Comparison of ENCODE assay signal across 9 cellular contexts in the genomic region with DNA sequence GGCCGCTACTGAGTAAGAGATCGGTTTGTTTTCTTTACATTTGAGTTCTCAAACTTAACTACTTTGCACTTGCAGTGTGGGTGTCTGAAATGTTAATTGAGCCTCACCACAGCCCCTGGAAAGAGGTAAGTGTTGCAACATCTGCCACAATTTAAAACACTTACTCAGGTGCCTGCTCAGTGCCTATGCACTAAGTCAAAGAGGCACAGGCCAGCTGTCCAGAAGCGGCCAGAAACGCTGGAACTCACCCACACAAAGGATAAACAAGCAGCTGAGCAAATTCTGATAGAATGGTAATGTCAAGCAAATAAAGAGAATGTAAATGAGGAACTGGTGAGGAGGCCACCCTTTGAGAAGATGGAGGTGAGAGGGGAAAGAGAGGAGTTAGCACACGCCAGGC.
DNase-seq lines count a peak whose midpoint lies in the region; ATAC-seq lines count a peak whose summit lies in the region.
"Had no signal": no experiment of that assay in that cellular context is flagged by ENCODE, and none has a peak within 500 bp of the region (broad histone marks: within the 10 kb centered on the region; RNA-seq: fewer than 3 reads in every experiment).

No MANE protein-coding gene starts in this region.

- H3K4me2 ChIP-seq in trophoblast cell (ENCODE audit: low read length) = no peak overlapping the region

- no peaks in the 10 kb centered on the region for H3K9me3 ChIP-seq in esophagus (ENCODE audit: control insufficient read depth in 2 of 2, insufficient read depth in 1 of 2, low read depth in 1 of 2, low read length in 1 of 2)
- no peaks in the 10 kb centered on the region for H3K9me3 ChIP-seq in trophoblast cell (ENCODE audit: insufficient read depth, low read depth, low read length)

- no peak overlapping the region for H2AFZ ChIP-seq in trophoblast cell (ENCODE audit: insufficient read depth, low read length, poor library complexity)

- no peak overlapping the region for H2AK5ac ChIP-seq in trophoblast cell (ENCODE audit: low read length)

- H2BK12ac ChIP-seq in trophoblast cell (ENCODE audit: low read length) = peak overlapping the region; percentile 23

- H3K27me3 ChIP-seq in esophagus (ENCODE audit: control insufficient read depth in 1 of 2, insufficient read depth in 2 of 2, low read length in 2 of 2) (no peaks in the 10 kb centered on the region), trophoblast cell (ENCODE audit: insufficient read depth, low read length) (no peaks in the 10 kb centered on the region)

- no peak overlapping the region for H3K14ac ChIP-seq in trophoblast cell (ENCODE audit: low read length)

- H3K18ac ChIP-seq in trophoblast cell (ENCODE audit: low read length) = no peak overlapping the region

- H3K27ac ChIP-seq in esophagus (ENCODE audit: low read depth in 2 of 2, low read length in 1 of 2) (peak overlapping the region; percentile 5 to 78), trophoblast cell (ENCODE audit: low read depth, low read length) (no peak overlapping the region)

- no peak overlapping the region for H2BK5ac ChIP-seq in trophoblast cell (ENCODE audit: low read depth, low read length, poor library complexity)

- H3K36me3 ChIP-seq in esophagus (ENCODE audit: control insufficient read depth in 2 of 2, insufficient read depth in 2 of 2, low read length in 1 of 2) = no peaks in the 10 kb centered on the region
- no peaks in the 10 kb centered on the region for H3K36me3 ChIP-seq in trophoblast cell (ENCODE audit: control insufficient read depth in 1 of 2, insufficient read depth in 2 of 2, low read length in 2 of 2)

- peak overlapping the region; percentile 57 for H2BK120ac ChIP-seq in trophoblast cell (ENCODE audit: insufficient read depth, low read length, poor library complexity)

- DNase-seq in ELR (ENCODE audit: low read depth) = peak; percentile 29
- peak; percentile 85 for DNase-seq in NCI-H69 (lab: John Stamatoyannopoulos, UW)
- DNase-seq in trophoblast cell = no peak
- no peak for DNase-seq in stimulated activated CD4-positive, alpha-beta T cell treated with anti-CD3 and anti-CD28 coated beads, Interleukin-2, amount 100 ng/mL, for 48 hours
- DNase-seq in T1000 (lab: John Stamatoyannopoulos, UW) = no peak

- no peak overlapping the region for H4K91ac ChIP-seq in trophoblast cell (ENCODE audit: low read depth, low read length)

- peaks cover 2 to 6% of the 10 kb centered on the region in 2 donors for H3K4me1 ChIP-seq in esophagus (ENCODE audit: control insufficient read depth in 2 of 2, insufficient read depth in 2 of 2, low read length in 1 of 2)
- H3K4me1 ChIP-seq in trophoblast cell (ENCODE audit: control insufficient read depth in 1 of 2, insufficient read depth in 2 of 2, low read length in 2 of 2) = peaks cover 11% of the 10 kb centered on the region in 2 experiments

- H3K4me3 ChIP-seq in esophagus (ENCODE audit: low read depth in 1 of 2, low read length in 2 of 2) (no peak overlapping the region), trophoblast cell (ENCODE audit: low read depth, low read length) (no peak overlapping the region)
- H3K4me3 ChIP-seq: GM12878 had no signal

- no peak for ATAC-seq in HG03108 (IDR thresholded peaks at IDR 0.05; ENCODE audit: unreplicated experiment)
- ATAC-seq in HG02763 (IDR thresholded peaks at IDR 0.05; ENCODE audit: unreplicated experiment) = no peak
- ATAC-seq: GM12878 had no signal

- H3K79me1 ChIP-seq in trophoblast cell (ENCODE audit: low read length) = no peaks in the 10 kb centered on the region

- H3K9ac ChIP-seq in trophoblast cell (ENCODE audit: low read length) = no peak overlapping the region

- no peak overlapping the region for H3K4ac ChIP-seq in trophoblast cell (ENCODE audit: low read depth, low read length)

- H3K23ac ChIP-seq in trophoblast cell (ENCODE audit: low read length) = no peak overlapping the region

- H3K79me2 ChIP-seq in trophoblast cell (ENCODE audit: control insufficient read depth, insufficient read depth, low read length, poor library complexity) = no peaks in the 10 kb centered on the region

- no peak overlapping the region for H4K8ac ChIP-seq in trophoblast cell (ENCODE audit: low read depth, low read length)

- WGBS in esophagus, 2 donors = 52 to 55% methylated on average over 5 of the region's 5 CpGs
- no CpG with 5 or more reads among the region's 5 CpGs for WGBS in trophoblast cell (ENCODE audit: extremely low coverage, insufficient coverage, insufficient read length)

- H4K12ac ChIP-seq in trophoblast cell (ENCODE audit: low read depth, low read length) = no peak overlapping the region

Comparison
In these comparisons a context has a peak if more than half of its experiments do, and no peak if none do; other contexts are left out.
1. DNase-seq: peak in ELR (single experiment) and NCI-H69 (single experiment); none in trophoblast cell (0 of 2), stimulated activated CD4-positive, alpha-beta T cell treated with anti-CD3 and anti-CD28 coated beads, Interleukin-2, amount 100 ng/mL, for 48 hours (0 of 2) and T1000 (single experiment).